In the genomic region with DNA sequence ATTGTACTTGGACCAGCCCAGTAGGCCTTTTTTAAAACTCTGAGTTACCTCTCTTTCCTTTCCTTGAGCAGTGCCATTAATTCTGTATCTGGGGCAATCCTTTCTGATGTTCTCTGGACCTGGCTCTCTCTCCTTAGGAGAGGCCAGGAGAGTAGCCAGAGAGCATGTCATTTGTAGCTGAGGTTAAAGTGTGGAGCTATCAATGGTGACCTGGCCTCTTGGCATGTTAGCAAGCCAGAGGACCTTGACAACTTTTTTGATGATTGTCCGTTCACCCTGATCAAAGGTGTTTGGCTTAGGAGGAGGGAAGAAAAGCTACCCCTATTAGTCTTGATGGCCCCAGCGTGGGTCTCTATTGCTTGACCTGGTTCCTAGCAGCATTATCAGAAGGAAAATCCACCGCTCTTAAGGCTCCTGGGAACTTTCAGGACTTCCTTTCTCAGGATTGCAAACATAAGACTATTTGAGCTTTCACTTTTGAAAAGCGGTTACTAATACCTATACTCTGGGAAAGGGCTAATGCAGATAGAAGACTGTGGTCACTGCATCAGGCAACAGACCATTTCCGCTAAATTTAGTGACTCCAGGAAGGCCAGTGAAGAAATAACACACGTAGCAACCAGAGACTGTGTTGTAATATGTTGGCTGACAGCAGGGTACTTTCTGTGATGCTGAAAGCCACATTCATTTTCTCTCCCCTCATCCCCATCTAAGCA, we compare ENCODE assay signal across 9 cellular contexts. TPM values are rescaled to one million over a fixed set of nuclear protein-coding genes. Genes with fewer than 3 reads are reported as not detected.
A peak's percentile ranks its signal among the peaks of the same experiment; 100 is the strongest.
DNase-seq lines count a peak whose midpoint lies in the region; ATAC-seq, FAIRE-seq and TF ChIP-seq lines count a peak whose summit lies in the region.
"Had no signal": no experiment of that assay in that cellular context is flagged by ENCODE, and none has a peak within 500 bp of the region (broad histone marks: within the 10 kb centered on the region; RNA-seq: fewer than 3 reads in every experiment).

No MANE protein-coding gene starts in this region.

- H3K9ac ChIP-seq in K562 (ENCODE audit: insufficient read depth in 1 of 2, low read depth in 2 of 2, low read length in 2 of 2), result no peak overlapping the region
- peak overlapping the region; percentile 47 for H3K9ac ChIP-seq in mesenchymal stem cell (ENCODE audit: low read length)

- H3K36me3 Mint-ChIP-seq in activated naive CD4-positive, alpha-beta T cell treated with anti-CD3 and anti-CD28 coated beads, Interleukin-2, amount 50 U/mL, for 24 hours, result peaks cover 5% of the 10 kb centered on the region

- intact Hi-C loops in K562 (cut with micrococcal nuclease) (loop anchor here (2.0 kb wide), 2 partner anchors 82 to 122 kb away; no protein-coding TSS in a partner anchor), aorta (cut with DNase I) (loop anchor here (2.0 to 5.0 kb wide), 3 partner anchors 18 to 283 kb away; a partner anchor contains a TSS)

- ATAC-seq in K562 (no peak), aorta (ENCODE audit: low FRiP score) (peak; percentile 72), GM19035 (IDR thresholded peaks at IDR 0.05; ENCODE audit: unreplicated experiment) (no peak), HG02884 (IDR thresholded peaks at IDR 0.05; ENCODE audit: unreplicated experiment) (no peak)

- POLR2A ChIA-PET in K562 (lab: Yijun Ruan, JAX), result interaction anchor here (1.0 to 1.1 kb wide), 3 partner anchors 10 to 145 kb away, joined by 3 to 4 read pairs (median 3); no protein-coding TSS in a partner anchor

- no peaks in the 10 kb centered on the region for H3K9me1 ChIP-seq in K562 (ENCODE audit: control insufficient read depth, insufficient read depth, low read length)

- H3K4ac ChIP-seq in mesenchymal stem cell (ENCODE audit: low read depth in 1 of 2, low read length in 2 of 2), result no peak overlapping the region

- no peak overlapping the region for H3K23ac ChIP-seq in mesenchymal stem cell (ENCODE audit: low read length in 2 of 2)

- no peak overlapping the region for H2BK120ac ChIP-seq in mesenchymal stem cell (ENCODE audit: low read depth, low read length)

- H3K4me3 ChIP-seq in K562 (no peak overlapping the region), mesenchymal stem cell (ENCODE audit: insufficient read depth in 1 of 2, low read depth in 1 of 2, low read length in 2 of 2) (no peak overlapping the region), aorta (ENCODE audit: low read length in 2 of 2) (no peak overlapping the region)
- H3K4me3 ChIP-seq: testis had no signal

- H3K9me3 ChIP-seq in K562 (replicated peaks; ENCODE audit: control insufficient read depth, insufficient read depth, low read depth, low read length), result no peaks in the 10 kb centered on the region
- H3K9me3 ChIP-seq in mesenchymal stem cell (ENCODE audit: control insufficient read depth, low read length), result no peaks in the 10 kb centered on the region
- H3K9me3 ChIP-seq in aorta (ENCODE audit: control insufficient read depth, low read length), result no peaks in the 10 kb centered on the region
- H3K9me3 ChIP-seq: testis had no signal

- H3K27me3 ChIP-seq in K562 (ENCODE audit: control insufficient read depth in 2 of 2, insufficient read depth in 2 of 2, low read length in 2 of 2) (no peaks in the 10 kb centered on the region), mesenchymal stem cell (ENCODE audit: control insufficient read depth in 1 of 2, insufficient read depth in 1 of 2, low read length in 2 of 2) (no peaks in the 10 kb centered on the region), aorta (ENCODE audit: control insufficient read depth in 1 of 2, insufficient read depth in 2 of 2, low read length in 1 of 2) (no peaks in the 10 kb centered on the region)
- H3K27me3 ChIP-seq: testis had no signal

- no peak overlapping the region for H4K8ac ChIP-seq in mesenchymal stem cell (ENCODE audit: low read length)

- peak overlapping the region; percentile 54 for H3K4me3 Mint-ChIP-seq in activated naive CD4-positive, alpha-beta T cell treated with anti-CD3 and anti-CD28 coated beads, Interleukin-2, amount 50 U/mL, for 24 hours

- H3K27ac ChIP-seq in K562 (ENCODE audit: extremely low read depth, low read depth, low read length), result peak overlapping the region; percentile 52; the same call in 1 of the 3 replicates
- H3K27ac ChIP-seq in mesenchymal stem cell (ENCODE audit: low read length, poor library complexity, severe bottlenecking), result no peak overlapping the region
- H3K27ac ChIP-seq in aorta (ENCODE audit: low read depth in 1 of 2, low read length in 2 of 2), result peak overlapping the region in 1 of 2 donors; percentile 62

- BruUV-seq in K562 (replicated peaks; lab: Mats Ljungman, UMichigan), result no TSS peak

- no peak for TF ChIP-seq POLR2A in K562 (conservative IDR thresholded peaks at IDR 0.05)

- H4K91ac ChIP-seq in mesenchymal stem cell (ENCODE audit: low read length), result no peak overlapping the region

- H3K4me1 ChIP-seq in K562 (replicated peaks in 1 of 2; ENCODE audit: control insufficient read depth in 2 of 2, insufficient read depth in 2 of 2, low read length in 2 of 2) (peaks cover 0 to 34% of the 10 kb centered on the region in 2 experiments; a peak in 3 of 5 replicates), mesenchymal stem cell (ENCODE audit: control insufficient read depth, insufficient read depth, low read depth, low read length) (peaks cover 5% of the 10 kb centered on the region), aorta (ENCODE audit: control insufficient read depth in 1 of 2, insufficient read depth in 2 of 2, low read length in 2 of 2) (no peaks in the 10 kb centered on the region)

- H2BK12ac ChIP-seq in mesenchymal stem cell (ENCODE audit: low read length in 2 of 2), result no peak overlapping the region

- H4K20me1 ChIP-seq in K562 (replicated peaks; ENCODE audit: control insufficient read depth, insufficient read depth, low read length), result no peaks in the 10 kb centered on the region

- H3K14ac ChIP-seq in mesenchymal stem cell (ENCODE audit: low read length in 2 of 2), result no peak overlapping the region

- CTCF ChIA-PET in K562 (lab: Yijun Ruan, JAX; ENCODE audit: low intra/inter-chr PET ratio), result interaction anchor here (0.5 to 1.7 kb wide), 4 partner anchors 18 to 670 kb away, joined by 3 to 12 read pairs (median 3); a partner anchor contains a TSS

- H3K4me2 ChIP-seq in K562 (ENCODE audit: insufficient read depth, low read length) (no peak overlapping the region), mesenchymal stem cell (ENCODE audit: low read length, poor library complexity, severe bottlenecking) (no peak overlapping the region)

- no peak for TF ChIP-seq CTCF in K562 (IDR thresholded peaks at IDR 0.05 in 2 of 3, conservative IDR thresholded peaks at IDR 0.05 in 1 of 3; ENCODE audit: insufficient read depth in 2 of 3, low read depth in 1 of 3, low read length in 3 of 3)

- H2BK5ac ChIP-seq in mesenchymal stem cell (ENCODE audit: low read depth, low read length, poor library complexity, severe bottlenecking), result no peak overlapping the region

- no peak for DNase-seq in activated naive CD4-positive, alpha-beta T cell (lab: John Stamatoyannopoulos, UW)
- DNase-seq in K562 (ENCODE audit: extremely low read depth in 1 of 4, low spot score in 3 of 4), result no peak
- DNase-seq in mesenchymal stem cell, result peak; percentile 87
- no peak for DNase-seq in aorta
- no peak for DNase-seq in kidney tubule cell (ENCODE audit: low spot score)

- H3K36me3 ChIP-seq in K562 (ENCODE audit: control insufficient read depth, insufficient read depth, low read length), result peaks cover 8% of the 10 kb centered on the region; the same call in 2 of the 3 replicates
- peaks cover 0 to 3% of the 10 kb centered on the region in 2 experiments for H3K36me3 ChIP-seq in mesenchymal stem cell (ENCODE audit: control insufficient read depth in 1 of 2, insufficient read depth in 2 of 2, low read depth in 1 of 2, low read length in 2 of 2)
- no peaks in the 10 kb centered on the region for H3K36me3 ChIP-seq in aorta (ENCODE audit: control insufficient read depth in 1 of 2, insufficient read depth in 2 of 2, low read length in 1 of 2)

- H3K27ac Mint-ChIP-seq in activated naive CD4-positive, alpha-beta T cell treated with anti-CD3 and anti-CD28 coated beads, Interleukin-2, amount 50 U/mL, for 24 hours, result peak overlapping the region; percentile 87

- H3K79me2 ChIP-seq in K562 (ENCODE audit: control insufficient read depth, insufficient read depth, low read length), result no peaks in the 10 kb centered on the region; the same call in 2 of the 3 replicates

- peak overlapping the region; percentile 23 for H2AK5ac ChIP-seq in mesenchymal stem cell (ENCODE audit: low read length, severe bottlenecking)

- no peak overlapping the region for H2BK15ac ChIP-seq in mesenchymal stem cell (ENCODE audit: low read depth, poor library complexity, severe bottlenecking)

- WGBS in K562 (ENCODE audit: insufficient coverage, low coverage, missing lambda C conversion rate), result 81% methylated on average over 5 of the region's 6 CpGs
- WGBS in mesenchymal stem cell, result 91% methylated on average over 5 of the region's 6 CpGs
- 52 to 59% methylated on average over 6 of the region's 6 CpGs for WGBS in aorta, 2 donors

- in situ Hi-C loops in K562 (cut with MboI), result no loop called here

- no peak for TF ChIP-seq RAD21 in K562 (CRISPR knock-in tag; conservative IDR thresholded peaks at IDR 0.05 in 1 of 2, IDR thresholded peaks at IDR 0.05 in 1 of 2)

- peaks cover 34% of the 10 kb centered on the region for H3K79me1 ChIP-seq in mesenchymal stem cell (replicated peaks; ENCODE audit: low read length, poor library complexity, severe bottlenecking)

- no peaks in the 10 kb centered on the region for H3K27me3 Mint-ChIP-seq in activated naive CD4-positive, alpha-beta T cell treated with anti-CD3 and anti-CD28 coated beads, Interleukin-2, amount 50 U/mL, for 24 hours

- H2AFZ ChIP-seq in K562 (ENCODE audit: low read depth, low read length), result no peak overlapping the region
- no peak overlapping the region for H2AFZ ChIP-seq in mesenchymal stem cell (ENCODE audit: low read depth, low read length)

- peaks cover 39% of the 10 kb centered on the region for H3K4me1 Mint-ChIP-seq in activated naive CD4-positive, alpha-beta T cell treated with anti-CD3 and anti-CD28 coated beads, Interleukin-2, amount 50 U/mL, for 24 hours

- no peak for TF ChIP-seq EP300 in K562 (IDR thresholded peaks at IDR 0.05; ENCODE audit: low read length)

- H3K9me3 Mint-ChIP-seq in activated naive CD4-positive, alpha-beta T cell treated with anti-CD3 and anti-CD28 coated beads, Interleukin-2, amount 50 U/mL, for 24 hours, result no peaks in the 10 kb centered on the region

- FAIRE-seq in K562 (lab: Jason Lieb, UNC), result no peak

- H3K18ac ChIP-seq in mesenchymal stem cell (ENCODE audit: low read depth in 1 of 2, low read length in 2 of 2), result no peak overlapping the region

RNA-seq across cellular contexts. Expression of a gene that starts 18.2 kb away (rescaled TPM):
- total RNA-seq in K562 (2011; cell fraction: chromatin; rRNA removed; ENCODE audit: low replicate concordance), result 40.3 and 41.1 TPM in 2 replicates
- 17.3 and 19.1 TPM in 2 replicates for total RNA-seq in K562 (2011; cell fraction: nucleolus; rRNA removed)
- total RNA-seq in K562 (2011; cell fraction: nucleoplasm; rRNA removed), result 26.4 and 30.2 TPM in 2 replicates
- total RNA-seq in K562 (2014; rRNA removed) (11.1 and 14.5 TPM in 2 replicates), K562 (2014; rRNA removed; fragmentation: Illumina TruSeq; extraction: Trizol) (8.0 and 8.5 TPM in 2 replicates), K562 (2015; rRNA removed; fragmentation: Illumina TruSeq; extraction: Trizol) (7.9 and 8.9 TPM in 2 replicates), K562 (2021) (14.2 TPM in 2 replicates), aorta (10 to 100 TPM; 35.4 to 55.2 TPM)
- polyA plus RNA-seq in K562 (2011; rRNA removed) (4.3 and 6.6 TPM in 2 replicates), K562 (2014; fragmentation: Illumina TruSeq; extraction: Trizol) (12.0 and 12.3 TPM in 2 replicates), K562 (2014; fragmentation: Nextera tagmentation; extraction: Ambion mirVana) (1 to 10 TPM; 1.1 to 1.3 TPM), K562 (2014; rRNA removed) (5.9 and 9.0 TPM in 2 replicates), aorta (10 to 100 TPM; 10.9 to 28.8 TPM)
- polyA plus RNA-seq in K562 (2011; cell fraction: cytosol; rRNA removed), result 5.3 and 5.8 TPM in 2 replicates
- polyA plus RNA-seq in K562 (2011; cell fraction: nucleus; rRNA removed), result 12.7 and 15.5 TPM in 2 replicates
- 8.8 and 9.2 TPM in 2 replicates for polyA plus RNA-seq in K562 (2012)
- polyA minus RNA-seq in K562 (2011; rRNA and poly(A)+ RNA removed), result 7.1 and 8.2 TPM in 2 replicates
- 3.5 and 3.9 TPM in 2 replicates for polyA minus RNA-seq in K562 (2011; cell fraction: cytosol; rRNA and poly(A)+ RNA removed)
- polyA minus RNA-seq in K562 (2011; cell fraction: nucleus; rRNA and poly(A)+ RNA removed), result 7.9 and 14.3 TPM in 2 replicates
- polyA plus RNA-seq in mesenchymal stem cell (2013, experiment 1 of 2), result 20.1 TPM
- polyA plus RNA-seq in mesenchymal stem cell (2013, experiment 2 of 2), result 17.1 TPM
